Comparison of ENCODE assay signal across 8 cellular contexts in genomic region chr2:148814143-148814852, GRCh38.
DNase-seq lines count a peak whose midpoint lies in the region; ATAC-seq and TF ChIP-seq lines count a peak whose summit lies in the region.

No MANE protein-coding gene starts in this region.

- peaks cover 4% of the 10 kb centered on the region for H3K4me1 Mint-ChIP-seq in activated naive CD8-positive, alpha-beta T cell treated with anti-CD3 and anti-CD28 coated beads, Interleukin-2, amount 10 ng/mL, durations not matched to agents 7 days and 5 days
- H3K4me1 Mint-ChIP-seq in mesothelial cell of epicardium = peaks cover 34% of the 10 kb centered on the region

- ATAC-seq in HG02973 (IDR thresholded peaks at IDR 0.05; ENCODE audit: unreplicated experiment) = peak; percentile 3
- ATAC-seq in activated naive CD8-positive, alpha-beta T cell treated with anti-CD3 and anti-CD28 coated beads, Interleukin-2, amount 10 ng/mL, durations not matched to agents 7 days and 5 days (ENCODE audit: low read depth) = no peak
- ATAC-seq in HG03159 (IDR thresholded peaks at IDR 0.05; ENCODE audit: unreplicated experiment) = no peak

- H3K27me3 Mint-ChIP-seq in activated naive CD8-positive, alpha-beta T cell treated with anti-CD3 and anti-CD28 coated beads, Interleukin-2, amount 10 ng/mL, durations not matched to agents 7 days and 5 days = peaks cover 21% of the 10 kb centered on the region
- peaks cover 2% of the 10 kb centered on the region for H3K27me3 Mint-ChIP-seq in mesothelial cell of epicardium (ENCODE audit: low read depth)

- no peak for TF ChIP-seq CTCF in mesothelial cell of epicardium (IDR thresholded peaks at IDR 0.05; ENCODE audit: unreplicated experiment)

- H3K4me3 Mint-ChIP-seq in activated naive CD8-positive, alpha-beta T cell treated with anti-CD3 and anti-CD28 coated beads, Interleukin-2, amount 10 ng/mL, durations not matched to agents 7 days and 5 days = no peak overlapping the region
- H3K4me3 Mint-ChIP-seq in mesothelial cell of epicardium = no peak overlapping the region

- peak overlapping the region; percentile 12 for H3K27ac Mint-ChIP-seq in activated naive CD8-positive, alpha-beta T cell treated with anti-CD3 and anti-CD28 coated beads, Interleukin-2, amount 10 ng/mL, durations not matched to agents 7 days and 5 days
- H3K27ac Mint-ChIP-seq in mesothelial cell of epicardium = peak overlapping the region; percentile 95

- POLR2A ChIA-PET in activated naive CD8-positive, alpha-beta T cell treated with anti-CD3 and anti-CD28 coated beads, Interleukin-2, amount 10 ng/mL, durations not matched to agents 7 days and 5 days (lab: Charles Lee) = interaction anchor here (0.7 kb wide), 1 partner anchor 177 kb away, joined by 7 read pairs; no protein-coding TSS in a partner anchor

- H3K9me3 Mint-ChIP-seq in activated naive CD8-positive, alpha-beta T cell treated with anti-CD3 and anti-CD28 coated beads, Interleukin-2, amount 10 ng/mL, durations not matched to agents 7 days and 5 days = no peaks in the 10 kb centered on the region
- H3K9me3 Mint-ChIP-seq in mesothelial cell of epicardium = peaks cover 9% of the 10 kb centered on the region

- DNase-seq in Daoy (ENCODE audit: low read depth) (peak; percentile 68), mesothelial cell of epicardium (ENCODE audit: low spot score in 2 of 2, unreplicated experiment in 2 of 2) (no peak), NCI-H446 treated with DMSO at 0.1 percent for 48 hours (lab: John Stamatoyannopoulos, UW) (no peak), NCI-H1092 treated with DMSO at 0.1 percent for 48 hours (lab: John Stamatoyannopoulos, UW) (no peak), DMS79 treated with DMSO at 0.1 percent for 48 hours (lab: John Stamatoyannopoulos, UW) (no peak)
- no peak for DNase-seq in activated naive CD8-positive, alpha-beta T cell treated with anti-CD3 and anti-CD28 coated beads, Interleukin-2, amount 10 ng/mL, durations not matched to agents 7 days and 5 days

- no peaks in the 10 kb centered on the region for H3K36me3 Mint-ChIP-seq in activated naive CD8-positive, alpha-beta T cell treated with anti-CD3 and anti-CD28 coated beads, Interleukin-2, amount 10 ng/mL, durations not matched to agents 7 days and 5 days
- no peaks in the 10 kb centered on the region for H3K36me3 Mint-ChIP-seq in mesothelial cell of epicardium
